In the genomic region with DNA sequence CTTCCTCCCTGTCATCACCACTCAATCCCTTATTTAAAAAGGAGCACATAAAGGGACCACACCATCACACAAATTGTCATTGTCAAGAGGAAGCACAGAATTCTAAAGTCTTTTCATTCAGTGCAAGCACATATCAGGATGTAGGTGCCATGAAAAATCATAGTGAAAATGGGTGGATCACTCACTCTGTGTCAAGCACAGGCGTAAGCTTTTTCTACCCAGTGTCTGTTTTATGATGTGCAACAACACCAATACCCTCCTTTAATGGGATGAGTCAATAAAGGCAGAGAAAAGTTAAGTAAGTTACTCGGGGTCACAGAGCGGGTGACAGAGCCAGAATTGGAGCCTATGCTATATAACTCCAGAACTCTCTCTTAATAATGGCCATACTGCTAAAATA, we compare ENCODE assay signal across 8 cellular contexts.
"Had no signal": no experiment of that assay in that cellular context is flagged by ENCODE, and none has a peak within 500 bp of the region (broad histone marks: within the 10 kb centered on the region; RNA-seq: fewer than 3 reads in every experiment).

No MANE protein-coding gene starts in this region.

- H3K27ac ChIP-seq: GM23248 had no signal

- H3K4me3 ChIP-seq: GM23248, HAP-1 had no signal

- H3K9me3 ChIP-seq: HAP-1 had no signal

- ATAC-seq: HCT116, HepG2 had no signal

- DNase-seq: GM23248, GOT3, H7, HFFc6, KBM-7 had no signal

- H2AFZ ChIP-seq: GM23248 had no signal

- H3K36me3 ChIP-seq: HAP-1 had no signal

- H3K9ac ChIP-seq: GM23248 had no signal
